8 cellular contexts compared by ENCODE assay signal in genomic region chr18:79680891-79681339, GRCh38. TPM values are rescaled to one million over a fixed set of nuclear protein-coding genes. Genes with fewer than 3 reads are reported as not detected.
DNase-seq lines count a peak whose midpoint lies in the region; ATAC-seq, FAIRE-seq and TF ChIP-seq lines count a peak whose summit lies in the region.

No MANE protein-coding gene starts in this region.

- peak overlapping the region; percentile 95 for H3K4me2 ChIP-seq in keratinocyte (ENCODE audit: control insufficient read depth, extremely low read depth, insufficient read depth, low read depth, low read length)

- H3K36me3 ChIP-seq in keratinocyte (ENCODE audit: control insufficient read depth in 2 of 2, extremely low read depth in 1 of 2, insufficient read depth in 2 of 2, low read length in 2 of 2) = peaks cover 6 to 21% of the 10 kb centered on the region in 2 experiments

- peak overlapping the region; percentile 93 for H3K9ac ChIP-seq in keratinocyte (ENCODE audit: control insufficient read depth, extremely low read depth, insufficient read depth, low read length)

- dilution Hi-C loops in keratinocyte (cut with MboI; ENCODE audit: extremely low pct_ligation_motif_present, low sequenced_read_pairs) = no loop called here

- intact Hi-C loops in activated T-helper 2 cell treated with anti-CD3 and anti-CD28 coated beads, Interferon-gamma antibody, Interleukin-2, Interleukin-4, amounts not matched to agents 10 μg/mL and 5 μg/mL and 100 μg/mL, durations not matched to agents 14 hours and 24 hours and 36 hours (cut with micrococcal nuclease) = loop anchor here (5.0 to 10.0 kb wide), 3 partner anchors 214 to 426 kb away; partner anchors contain the start of genes ADNP2 and HSBP1L1
- intact Hi-C loops in posterior vena cava (cut with DNase I) = no loop called here

- H3K27ac Mint-ChIP-seq in T-helper 1 cell treated with Interleukin-12 subunit alpha and Interleukin-12 subunit beta and Interleukin-4 antibody, amounts not matched to agents 30 μg/mL and 1 μg/mL, for 36 hours = peak overlapping the region; percentile 93
- peak overlapping the region; percentile 85 for H3K27ac Mint-ChIP-seq in activated T-helper 2 cell treated with anti-CD3 and anti-CD28 coated beads, Interferon-gamma antibody, Interleukin-2, Interleukin-4, amounts not matched to agents 10 μg/mL and 5 μg/mL and 100 μg/mL, durations not matched to agents 14 hours and 24 hours and 36 hours
- H3K27ac Mint-ChIP-seq in stimulated activated naive CD8-positive, alpha-beta T cell treated with anti-CD3 and anti-CD28 coated beads, Interleukin-15, amount 100 ng/mL, for 72 hours = peak overlapping the region; percentile 80 to 82

- no peak for DNase-seq in T-helper 1 cell
- no peak for DNase-seq in activated T-helper 2 cell treated with anti-CD3 and anti-CD28 coated beads, Interferon-gamma antibody, Interleukin-2, Interleukin-4, amounts not matched to agents 10 μg/mL and 5 μg/mL and 100 μg/mL, durations not matched to agents 14 hours and 24 hours and 36 hours (ENCODE audit: low spot score)
- no peak for DNase-seq in keratinocyte (ENCODE audit: low read depth, low spot score)
- DNase-seq in stimulated activated naive CD8-positive, alpha-beta T cell treated with anti-CD3 and anti-CD28 coated beads, Interleukin-15, amount 100 ng/mL, for 72 hours = no peak
- no peak for DNase-seq in posterior vena cava (ENCODE audit: low spot score)

- peaks cover 25% of the 10 kb centered on the region for H4K20me1 ChIP-seq in keratinocyte (ENCODE audit: control insufficient read depth, extremely low read depth, insufficient read depth, low read length)

- TF ChIP-seq CTCF in keratinocyte (optimal IDR thresholded peaks at IDR 0.05 in 1 of 3, IDR thresholded peaks at IDR 0.05 in 1 of 3, conservative IDR thresholded peaks at IDR 0.05 in 1 of 3; ENCODE audit: extremely low read depth in 1 of 3, insufficient read depth in 2 of 3, low read length in 3 of 3) = no peak

- peak overlapping the region; percentile 63 to 94 (median 78) for H3K4me3 ChIP-seq in keratinocyte (ENCODE audit: control insufficient read depth in 2 of 3, extremely low read depth in 1 of 3, insufficient read depth in 2 of 3, low read depth in 1 of 3, low read length in 3 of 3)

- no peak for FAIRE-seq in keratinocyte (lab: Jason Lieb, UNC)

- H3K27me3 Mint-ChIP-seq in T-helper 1 cell treated with Interleukin-12 subunit alpha and Interleukin-12 subunit beta and Interleukin-4 antibody, amounts not matched to agents 30 μg/mL and 1 μg/mL, for 36 hours (ENCODE audit: low read depth) = no peaks in the 10 kb centered on the region
- no peaks in the 10 kb centered on the region for H3K27me3 Mint-ChIP-seq in activated T-helper 2 cell treated with anti-CD3 and anti-CD28 coated beads, Interferon-gamma antibody, Interleukin-2, Interleukin-4, amounts not matched to agents 10 μg/mL and 5 μg/mL and 100 μg/mL, durations not matched to agents 14 hours and 24 hours and 36 hours (ENCODE audit: low read depth)
- H3K27me3 Mint-ChIP-seq in stimulated activated naive CD8-positive, alpha-beta T cell treated with anti-CD3 and anti-CD28 coated beads, Interleukin-15, amount 100 ng/mL, for 72 hours = no peaks in the 10 kb centered on the region

- peaks cover 24% of the 10 kb centered on the region for H3K36me3 Mint-ChIP-seq in T-helper 1 cell treated with Interleukin-12 subunit alpha and Interleukin-12 subunit beta and Interleukin-4 antibody, amounts not matched to agents 30 μg/mL and 1 μg/mL, for 36 hours (ENCODE audit: low read depth)
- H3K36me3 Mint-ChIP-seq in activated T-helper 2 cell treated with anti-CD3 and anti-CD28 coated beads, Interferon-gamma antibody, Interleukin-2, Interleukin-4, amounts not matched to agents 10 μg/mL and 5 μg/mL and 100 μg/mL, durations not matched to agents 14 hours and 24 hours and 36 hours (ENCODE audit: low read depth) = peaks cover 67% of the 10 kb centered on the region

- H3K27me3 ChIP-seq in keratinocyte (ENCODE audit: control insufficient read depth, extremely low read depth, insufficient read depth, low read length) = no peaks in the 10 kb centered on the region

- ATAC-seq in stimulated activated naive CD8-positive, alpha-beta T cell treated with anti-CD3 and anti-CD28 coated beads, Interleukin-15, amount 100 ng/mL, for 72 hours = no peak
- ATAC-seq in HG03442 (IDR thresholded peaks at IDR 0.05; ENCODE audit: unreplicated experiment) = no peak
- ATAC-seq in GM18907 (IDR thresholded peaks at IDR 0.05; ENCODE audit: unreplicated experiment) = no peak

- H3K9me1 ChIP-seq in keratinocyte (ENCODE audit: control insufficient read depth, extremely low read depth, insufficient read depth, low read length) = peaks cover 4% of the 10 kb centered on the region

- H3K4me3 Mint-ChIP-seq in T-helper 1 cell treated with Interleukin-12 subunit alpha and Interleukin-12 subunit beta and Interleukin-4 antibody, amounts not matched to agents 30 μg/mL and 1 μg/mL, for 36 hours = peak overlapping the region; percentile 85
- H3K4me3 Mint-ChIP-seq in activated T-helper 2 cell treated with anti-CD3 and anti-CD28 coated beads, Interferon-gamma antibody, Interleukin-2, Interleukin-4, amounts not matched to agents 10 μg/mL and 5 μg/mL and 100 μg/mL, durations not matched to agents 14 hours and 24 hours and 36 hours (ENCODE audit: low read depth) = peak overlapping the region; percentile 89
- H3K4me3 Mint-ChIP-seq in stimulated activated naive CD8-positive, alpha-beta T cell treated with anti-CD3 and anti-CD28 coated beads, Interleukin-15, amount 100 ng/mL, for 72 hours = peak overlapping the region; percentile 83 to 93

- no peaks in the 10 kb centered on the region for H3K9me3 Mint-ChIP-seq in T-helper 1 cell treated with Interleukin-12 subunit alpha and Interleukin-12 subunit beta and Interleukin-4 antibody, amounts not matched to agents 30 μg/mL and 1 μg/mL, for 36 hours
- no peaks in the 10 kb centered on the region for H3K9me3 Mint-ChIP-seq in activated T-helper 2 cell treated with anti-CD3 and anti-CD28 coated beads, Interferon-gamma antibody, Interleukin-2, Interleukin-4, amounts not matched to agents 10 μg/mL and 5 μg/mL and 100 μg/mL, durations not matched to agents 14 hours and 24 hours and 36 hours
- H3K9me3 Mint-ChIP-seq in stimulated activated naive CD8-positive, alpha-beta T cell treated with anti-CD3 and anti-CD28 coated beads, Interleukin-15, amount 100 ng/mL, for 72 hours = no peaks in the 10 kb centered on the region

- H3K9me3 ChIP-seq in keratinocyte (ENCODE audit: control insufficient read depth, low read depth, low read length) = no peaks in the 10 kb centered on the region

- peaks cover 24% of the 10 kb centered on the region for H3K4me1 ChIP-seq in keratinocyte (ENCODE audit: control insufficient read depth, extremely low read depth, insufficient read depth, low read length)

- H3K27ac ChIP-seq in keratinocyte (ENCODE audit: control insufficient read depth, insufficient read depth, low read length) = peak overlapping the region; percentile 95

- peaks cover 74% of the 10 kb centered on the region for H3K79me2 ChIP-seq in keratinocyte (ENCODE audit: control insufficient read depth, insufficient read depth, low read length)

- H3K4me1 Mint-ChIP-seq in T-helper 1 cell treated with Interleukin-12 subunit alpha and Interleukin-12 subunit beta and Interleukin-4 antibody, amounts not matched to agents 30 μg/mL and 1 μg/mL, for 36 hours (ENCODE audit: low read depth) = peaks cover 61% of the 10 kb centered on the region
- H3K4me1 Mint-ChIP-seq in activated T-helper 2 cell treated with anti-CD3 and anti-CD28 coated beads, Interferon-gamma antibody, Interleukin-2, Interleukin-4, amounts not matched to agents 10 μg/mL and 5 μg/mL and 100 μg/mL, durations not matched to agents 14 hours and 24 hours and 36 hours (ENCODE audit: low read depth) = peaks cover 72% of the 10 kb centered on the region
- peaks cover 73% of the 10 kb centered on the region for H3K4me1 Mint-ChIP-seq in stimulated activated naive CD8-positive, alpha-beta T cell treated with anti-CD3 and anti-CD28 coated beads, Interleukin-15, amount 100 ng/mL, for 72 hours

- H2AFZ ChIP-seq in keratinocyte (ENCODE audit: control insufficient read depth, low read length) = no peak overlapping the region

RNA-seq across cellular contexts. Expression of gene CTDP1, which starts 1.3 kb away (rescaled TPM):
- total RNA-seq in activated T-helper 2 cell treated with anti-CD3 and anti-CD28 coated beads, Interferon-gamma antibody, Interleukin-2, Interleukin-4, amounts not matched to agents 10 μg/mL and 5 μg/mL and 100 μg/mL, durations not matched to agents 14 hours and 24 hours and 36 hours = 42.0 and 43.3 TPM in 2 replicates
- polyA plus RNA-seq in keratinocyte = 8.3 to 11.0 TPM (median 9.2 TPM) in 3 replicates
- 10.1 TPM for polyA plus RNA-seq in keratinocyte (2011; ENCODE audit: low read depth)
- 5.5 and 10.1 TPM in 2 replicates for polyA plus RNA-seq in keratinocyte (2011; cell fraction: cytosol; rRNA removed)
- polyA plus RNA-seq in keratinocyte (2011; cell fraction: nucleus; rRNA removed) = 21.6 and 21.9 TPM in 2 replicates
- 15.5 and 16.8 TPM in 2 replicates for polyA plus RNA-seq in keratinocyte (2012; ENCODE audit: low replicate concordance)
- 8.1 to 17.3 TPM (median 10.6 TPM) in 3 replicates for polyA minus RNA-seq in keratinocyte
- 21.7 TPM for polyA minus RNA-seq in keratinocyte (2011; cell fraction: cytosol; rRNA and poly(A)+ RNA removed)
- 20.6 and 23.4 TPM in 2 replicates for polyA minus RNA-seq in keratinocyte (2011; cell fraction: nucleus; rRNA and poly(A)+ RNA removed)
- total RNA-seq in posterior vena cava = 10 to 100 TPM; 13.8 to 15.4 TPM
